In genomic region chr2:169066817-169067356, GRCh38 we compare ENCODE assay signal across 1 cellular context.
TF ChIP-seq lines count a peak whose summit lies in the region.

No MANE protein-coding gene starts in this region.

TF ChIP-seq in GM12878, 131 proteins besides CTCF, POLR2A, EP300 and RAD21:
- TF ChIP-seq RB1 (IDR thresholded peaks at IDR 0.05; ENCODE audit: borderline replicate concordance) = no peak
- TF ChIP-seq NR2C2 (IDR thresholded peaks at IDR 0.05; ENCODE audit: borderline replicate concordance, control insufficient read depth, insufficient read length, low read depth) = no peak
- no peak for TF ChIP-seq ESRRA (IDR thresholded peaks at IDR 0.05; ENCODE audit: low read length)
- TF ChIP-seq EZH2 (IDR thresholded peaks at IDR 0.05; ENCODE audit: borderline replicate concordance, control insufficient read depth, low read depth, low read length) = no peak
- TF ChIP-seq MYC (IDR thresholded peaks at IDR 0.05; ENCODE audit: insufficient read depth, insufficient read length, insufficient replicate concordance, low read length, severe bottlenecking) = no peak
- TF ChIP-seq SMARCA5 (IDR thresholded peaks at IDR 0.05) = no peak
- TF ChIP-seq LARP7 (IDR thresholded peaks at IDR 0.05) = no peak
- no peak for TF ChIP-seq BCL11A (IDR thresholded peaks at IDR 0.05; ENCODE audit: low read depth, low read length)
- TF ChIP-seq ZNF592 (IDR thresholded peaks at IDR 0.05) = no peak
- TF ChIP-seq REST (IDR thresholded peaks at IDR 0.05; ENCODE audit: low read depth, low read length) = no peak
- no peak for TF ChIP-seq BHLHE40 (IDR thresholded peaks at IDR 0.05; ENCODE audit: borderline replicate concordance in 1 of 2, low read depth in 2 of 2, low read length in 1 of 2)
